ENCODE assay signal across 25 cellular contexts in the genomic region with DNA sequence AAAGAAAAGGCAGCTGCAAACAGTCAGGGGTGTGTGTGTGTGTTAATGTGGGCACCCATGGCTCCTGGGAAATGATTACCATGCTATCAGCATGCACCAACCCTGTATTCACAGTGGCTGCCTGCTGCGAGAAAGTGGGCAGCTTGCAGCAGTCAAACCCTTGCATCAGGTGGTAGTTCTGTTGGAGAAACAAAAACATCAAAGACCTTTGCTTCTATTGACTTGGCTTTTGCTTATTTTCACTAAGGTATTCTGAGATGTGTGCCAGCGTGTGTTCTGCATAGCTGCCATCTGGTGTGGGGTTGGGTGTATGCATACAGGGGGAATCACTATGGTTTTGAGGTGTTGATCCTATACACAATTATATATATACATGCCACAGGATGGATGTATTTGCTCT.
DNase-seq lines count a peak whose midpoint lies in the region; TF ChIP-seq lines count a peak whose summit lies in the region.
"Had no signal": no experiment of that assay in that cellular context is flagged by ENCODE, and none has a peak within 500 bp of the region (broad histone marks: within the 10 kb centered on the region; RNA-seq: fewer than 3 reads in every experiment).

No MANE protein-coding gene starts in this region.

- no peak overlapping the region for H3K4ac ChIP-seq in mesenchymal stem cell (ENCODE audit: low read depth in 1 of 2, low read length in 2 of 2)
- H3K4ac ChIP-seq in H9 (ENCODE audit: low read depth, low read length): no peak overlapping the region

- no peak overlapping the region for H3K27ac Mint-ChIP-seq in activated T-helper 1 cell treated with anti-CD3 and anti-CD28 coated beads, Interleukin-12 subunit alpha, Interleukin-12 subunit beta, Interleukin-2, Interleukin-4 antibody, amounts not matched to agents 30 ng/mL and 10 ng/mL and 1 ng/mL, durations not matched to agents 14 hours and 24 hours and 36 hours
- H3K27ac Mint-ChIP-seq in H9: no peak overlapping the region
- H3K27ac Mint-ChIP-seq: CD4-positive, alpha-beta memory T cell had no signal

- H3K9ac ChIP-seq in mesenchymal stem cell (ENCODE audit: low read length) (peak overlapping the region; percentile 60), H9 (ENCODE audit: extremely low read depth, insufficient read length, low read length) (no peak overlapping the region)
- H3K9ac ChIP-seq: KMS-11 had no signal

- no peaks in the 10 kb centered on the region for H3K36me3 Mint-ChIP-seq in activated T-helper 1 cell treated with anti-CD3 and anti-CD28 coated beads, Interleukin-12 subunit alpha, Interleukin-12 subunit beta, Interleukin-2, Interleukin-4 antibody, amounts not matched to agents 30 ng/mL and 10 ng/mL and 1 ng/mL, durations not matched to agents 14 hours and 24 hours and 36 hours (ENCODE audit: low read depth)
- no peaks in the 10 kb centered on the region for H3K36me3 Mint-ChIP-seq in H9 (ENCODE audit: insufficient read depth in 1 of 3, low read depth in 3 of 3)
- H3K36me3 Mint-ChIP-seq: CD4-positive, alpha-beta memory T cell had no signal

- H2BK12ac ChIP-seq in mesenchymal stem cell (ENCODE audit: low read length in 2 of 2): no peak overlapping the region
- H2BK12ac ChIP-seq in H9 (ENCODE audit: insufficient read length, low read depth, low read length): no peak overlapping the region

- H2BK5ac ChIP-seq in mesenchymal stem cell (ENCODE audit: low read depth, low read length, poor library complexity, severe bottlenecking): no peak overlapping the region
- no peak overlapping the region for H2BK5ac ChIP-seq in H9 (ENCODE audit: insufficient read length, low read length)

- no peaks in the 10 kb centered on the region for H3K9me3 Mint-ChIP-seq in activated T-helper 1 cell treated with anti-CD3 and anti-CD28 coated beads, Interleukin-12 subunit alpha, Interleukin-12 subunit beta, Interleukin-2, Interleukin-4 antibody, amounts not matched to agents 30 ng/mL and 10 ng/mL and 1 ng/mL, durations not matched to agents 14 hours and 24 hours and 36 hours
- H3K9me3 Mint-ChIP-seq in H9: no peaks in the 10 kb centered on the region
- H3K9me3 Mint-ChIP-seq: CD4-positive, alpha-beta memory T cell had no signal

- no peak for TF ChIP-seq CTCF in H9 (conservative IDR thresholded peaks at IDR 0.05)

- H3K56ac ChIP-seq in H9 (ENCODE audit: insufficient read length, low read depth, low read length): no peak overlapping the region

- H4K8ac ChIP-seq in mesenchymal stem cell (ENCODE audit: low read length): no peak overlapping the region
- no peak overlapping the region for H4K8ac ChIP-seq in H9 (replicated peaks; ENCODE audit: insufficient read length, low read depth, low read length)

- H3K14ac ChIP-seq in mesenchymal stem cell (ENCODE audit: low read length in 2 of 2): no peak overlapping the region
- H3K14ac ChIP-seq in H9 (ENCODE audit: insufficient read depth, low read length): no peak overlapping the region

- no peak overlapping the region for H3K4me3 Mint-ChIP-seq in activated T-helper 1 cell treated with anti-CD3 and anti-CD28 coated beads, Interleukin-12 subunit alpha, Interleukin-12 subunit beta, Interleukin-2, Interleukin-4 antibody, amounts not matched to agents 30 ng/mL and 10 ng/mL and 1 ng/mL, durations not matched to agents 14 hours and 24 hours and 36 hours
- H3K4me3 Mint-ChIP-seq in H9: no peak overlapping the region
- H3K4me3 Mint-ChIP-seq: CD4-positive, alpha-beta memory T cell had no signal

- H2BK120ac ChIP-seq in mesenchymal stem cell (ENCODE audit: low read depth, low read length): no peak overlapping the region
- H2BK120ac ChIP-seq in H9 (ENCODE audit: low read depth, low read length, poor library complexity, severe bottlenecking): no peak overlapping the region

- no peaks in the 10 kb centered on the region for H3K79me2 ChIP-seq in H9 (ENCODE audit: insufficient read depth, low read length)

- H3T11ph ChIP-seq in H9 (ENCODE audit: low read length): no peak overlapping the region

- no peak overlapping the region for H2AFZ ChIP-seq in mesenchymal stem cell (ENCODE audit: low read depth, low read length)
- no peak overlapping the region for H2AFZ ChIP-seq in H9 (ENCODE audit: low read length)
- H2AFZ ChIP-seq: PC-9 had no signal

- H2BK15ac ChIP-seq in mesenchymal stem cell (ENCODE audit: low read depth, poor library complexity, severe bottlenecking) (no peak overlapping the region), H9 (ENCODE audit: low read depth, low read length) (no peak overlapping the region)

- no peaks in the 10 kb centered on the region for H4K20me1 ChIP-seq in H9 (ENCODE audit: control insufficient read depth, insufficient read depth, insufficient read length)

- no peaks in the 10 kb centered on the region for H3K4me1 Mint-ChIP-seq in activated T-helper 1 cell treated with anti-CD3 and anti-CD28 coated beads, Interleukin-12 subunit alpha, Interleukin-12 subunit beta, Interleukin-2, Interleukin-4 antibody, amounts not matched to agents 30 ng/mL and 10 ng/mL and 1 ng/mL, durations not matched to agents 14 hours and 24 hours and 36 hours (ENCODE audit: low read depth)
- H3K4me1 Mint-ChIP-seq in H9: peaks cover 0 to 3% of the 10 kb centered on the region in 2 experiments; a peak in 1 of 4 replicates
- H3K4me1 Mint-ChIP-seq: CD4-positive, alpha-beta memory T cell had no signal

- no peaks in the 10 kb centered on the region for H3K27me3 ChIP-seq in mesenchymal stem cell (ENCODE audit: control insufficient read depth in 1 of 2, insufficient read depth in 1 of 2, low read length in 2 of 2)
- no peaks in the 10 kb centered on the region for H3K27me3 ChIP-seq in H9 (ENCODE audit: insufficient read depth, low read length)
- H3K27me3 ChIP-seq: SJSA1 had no signal

- H4K91ac ChIP-seq in mesenchymal stem cell (ENCODE audit: low read length) (no peak overlapping the region), H9 (ENCODE audit: insufficient read length, low read depth, low read length) (no peak overlapping the region)

- no peak overlapping the region for H4K5ac ChIP-seq in H9 (ENCODE audit: insufficient read length, low read depth, low read length)

- H3K27me3 Mint-ChIP-seq in activated T-helper 1 cell treated with anti-CD3 and anti-CD28 coated beads, Interleukin-12 subunit alpha, Interleukin-12 subunit beta, Interleukin-2, Interleukin-4 antibody, amounts not matched to agents 30 ng/mL and 10 ng/mL and 1 ng/mL, durations not matched to agents 14 hours and 24 hours and 36 hours (ENCODE audit: insufficient read depth): peaks cover 1% of the 10 kb centered on the region
- no peaks in the 10 kb centered on the region; the same call in 1 of the 2 replicates for H3K27me3 Mint-ChIP-seq in H9 (ENCODE audit: low read depth)

- intact Hi-C loops in activated T-helper 1 cell treated with anti-CD3 and anti-CD28 coated beads, Interleukin-12 subunit alpha, Interleukin-12 subunit beta, Interleukin-2, Interleukin-4 antibody, amounts not matched to agents 30 ng/mL and 10 ng/mL and 1 ng/mL, durations not matched to agents 14 hours and 24 hours and 36 hours (cut with micrococcal nuclease): no loop called here

- H2AK5ac ChIP-seq in mesenchymal stem cell (ENCODE audit: low read length, severe bottlenecking) (no peak overlapping the region), H9 (ENCODE audit: insufficient read length, low read length) (no peak overlapping the region)

- H3K23ac ChIP-seq in mesenchymal stem cell (ENCODE audit: low read length in 2 of 2): no peak overlapping the region
- H3K23ac ChIP-seq in H9 (ENCODE audit: insufficient read length, low read depth, low read length): no peak overlapping the region

- no peak overlapping the region for H3K4me3 ChIP-seq in Jurkat, Clone E6-1 (ENCODE audit: low read length)
- H3K4me3 ChIP-seq in mesenchymal stem cell (ENCODE audit: insufficient read depth in 1 of 2, low read depth in 1 of 2, low read length in 2 of 2): peak overlapping the region in 1 of 2 experiments; percentile 54
- H3K4me3 ChIP-seq: PC-9, SJSA1 had no signal

- DNase-seq in Jurkat, Clone E6-1 (ENCODE audit: low read depth, low spot score): peak; percentile 45
- DNase-seq in NCI-H1694 (lab: John Stamatoyannopoulos, UW): peak; percentile 34
- DNase-seq in NCI-H69 (lab: John Stamatoyannopoulos, UW): peak; percentile 78
- no peak for DNase-seq in mesenchymal stem cell
- DNase-seq in activated T-helper 1 cell treated with anti-CD3 and anti-CD28 coated beads, Interleukin-12 subunit alpha, Interleukin-12 subunit beta, Interleukin-2, Interleukin-4 antibody, amounts not matched to agents 30 ng/mL and 10 ng/mL and 1 ng/mL, durations not matched to agents 14 hours and 24 hours and 36 hours (ENCODE audit: low spot score): no peak
- DNase-seq in H9: no peak
- DNase-seq in NCI-H524 treated with DMSO at 0.1 percent for 48 hours (lab: John Stamatoyannopoulos, UW): no peak
- no peak for DNase-seq in GM19240 (ENCODE audit: insufficient read length, low spot score)
- DNase-seq: C1 segment of cervical spinal cord; Caco-2; CD4-positive, alpha-beta memory T cell; DMS153; DND-41; H7; IMR-90; MM.1S; NCI-H1048; NCI-H1930; NCI-H2107; NCI-H446; NCI-H526; Right ventricle myocardium superior had no signal

- H3K79me1 ChIP-seq in mesenchymal stem cell (replicated peaks; ENCODE audit: low read length, poor library complexity, severe bottlenecking): peaks cover 1% of the 10 kb centered on the region
- H3K79me1 ChIP-seq in H9 (ENCODE audit: insufficient read depth, low read depth, low read length, poor library complexity, severe bottlenecking): no peaks in the 10 kb centered on the region

- H3K4me2 ChIP-seq in mesenchymal stem cell (ENCODE audit: low read length, poor library complexity, severe bottlenecking) (no peak overlapping the region), H9 (ENCODE audit: insufficient read depth, insufficient read length, low read length) (no peak overlapping the region)
- H3K4me2 ChIP-seq: KMS-11, PC-9 had no signal

- H3K4me1 ChIP-seq in mesenchymal stem cell (ENCODE audit: control insufficient read depth, insufficient read depth, low read depth, low read length) (peaks cover 11% of the 10 kb centered on the region), H9 (ENCODE audit: insufficient read depth, low read length) (no peaks in the 10 kb centered on the region)
- H3K4me1 ChIP-seq: Caco-2 had no signal

- WGBS in mesenchymal stem cell: 100% methylated on average over 1 of the region's 2 CpGs
- WGBS in H9 (ENCODE audit: extremely low coverage, insufficient read length, low lambda C conversion rate): no CpG with 5 or more reads among the region's 2 CpGs

- H3K27ac ChIP-seq in mesenchymal stem cell (ENCODE audit: low read length, poor library complexity, severe bottlenecking) (no peak overlapping the region), H9 (ENCODE audit: insufficient read length, low read depth, low read length) (no peak overlapping the region)
- H3K27ac ChIP-seq: KMS-11, PC-9, SJSA1 had no signal

- H2BK20ac ChIP-seq in H9 (ENCODE audit: low read depth, low read length, poor library complexity, severe bottlenecking): no peak overlapping the region

- no peaks in the 10 kb centered on the region for H3K23me2 ChIP-seq in H9 (ENCODE audit: insufficient read length, low read depth, low read length, poor library complexity, severe bottlenecking)

- no peaks in the 10 kb centered on the region for H3K36me3 ChIP-seq in mesenchymal stem cell (ENCODE audit: control insufficient read depth in 1 of 2, insufficient read depth in 2 of 2, low read depth in 1 of 2, low read length in 2 of 2)
- H3K36me3 ChIP-seq: SJSA1 had no signal

- H3K9me3 ChIP-seq in mesenchymal stem cell (ENCODE audit: control insufficient read depth, low read length) (no peaks in the 10 kb centered on the region), H9 (ENCODE audit: control insufficient read depth, low read depth, low read length) (no peaks in the 10 kb centered on the region)
- H3K9me3 ChIP-seq: Caco-2, SJSA1 had no signal

- no peak overlapping the region for H3K18ac ChIP-seq in mesenchymal stem cell (ENCODE audit: low read depth in 1 of 2, low read length in 2 of 2)
- H3K18ac ChIP-seq in H9 (ENCODE audit: insufficient read length, low read depth, low read length): no peak overlapping the region

Comparison
In these comparisons a context has a peak if more than half of its experiments do, and no peak if none do; other contexts are left out.
1. DNase-seq: peak in Jurkat, Clone E6-1 (single experiment), NCI-H1694 (single experiment) and NCI-H69 (single experiment); none in mesenchymal stem cell (single experiment), activated T-helper 1 cell treated with anti-CD3 and anti-CD28 coated beads, Interleukin-12 subunit alpha, Interleukin-12 subunit beta, Interleukin-2, Interleukin-4 antibody, amounts not matched to agents 30 ng/mL and 10 ng/mL and 1 ng/mL, durations not matched to agents 14 hours and 24 hours and 36 hours (single experiment), H9 (single experiment), NCI-H524 treated with DMSO at 0.1 percent for 48 hours (single experiment) and GM19240 (single experiment).